Comparison of ENCODE assay signal across 11 cellular contexts in the genomic region with DNA sequence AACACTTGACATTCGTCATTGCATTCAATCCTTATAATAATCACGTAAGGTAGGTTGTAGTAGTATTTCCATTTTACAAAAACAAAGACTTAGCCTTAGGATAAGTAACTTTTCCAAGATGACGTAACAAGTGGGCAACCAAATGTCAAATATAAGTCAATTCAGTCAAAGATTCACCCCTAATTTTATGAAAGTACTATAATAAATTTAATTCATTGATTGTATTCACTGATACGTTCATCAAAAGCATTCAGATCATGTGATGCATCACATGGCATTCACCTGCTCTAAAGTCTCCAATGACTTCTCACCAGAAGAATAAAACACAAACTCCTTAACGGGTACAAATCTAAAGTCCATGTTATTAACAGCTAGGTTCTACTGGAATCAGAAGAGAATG. TPM values are rescaled to one million over a fixed set of nuclear protein-coding genes. Genes with fewer than 3 reads are reported as not detected.
DNase-seq lines count a peak whose midpoint lies in the region; ATAC-seq and TF ChIP-seq lines count a peak whose summit lies in the region.
"Had no signal": no experiment of that assay in that cellular context is flagged by ENCODE, and none has a peak within 500 bp of the region (broad histone marks: within the 10 kb centered on the region; RNA-seq: fewer than 3 reads in every experiment).

No MANE protein-coding gene starts in this region.

- H3K9ac ChIP-seq in GM23248: peak overlapping the region; percentile 45; the same call in 1 of the 2 replicates

- H3K4me3 Mint-ChIP-seq in CD4-positive, CD25-positive, alpha-beta regulatory T cell: peak overlapping the region; percentile 26 to 91 (median 68)

- no peaks in the 10 kb centered on the region for H3K9me2 ChIP-seq in GM23248 (ENCODE audit: insufficient read depth)

- no peaks in the 10 kb centered on the region for H3K27me3 Mint-ChIP-seq in CD4-positive, CD25-positive, alpha-beta regulatory T cell

- no peaks in the 10 kb centered on the region for H4K20me1 ChIP-seq in GM23248 (ENCODE audit: insufficient read depth)

- H3K4me3 ChIP-seq in CD4-positive, CD25-positive, alpha-beta regulatory T cell (ENCODE audit: low read depth, low read length): peak overlapping the region; percentile 20
- H3K4me3 ChIP-seq in GM23248 (peak overlapping the region; percentile 94), fibroblast of the aortic adventitia (ENCODE audit: low read depth, low read length) (no peak overlapping the region)
- H3K4me3 ChIP-seq: ascending aorta, left lung, right atrium auricular region had no signal

- in situ Hi-C loops in GM23248 (cut with MboI): loop anchor here (25.0 kb wide), 1 partner anchor 394 kb away; a partner anchor contains a TSS
- in situ Hi-C loops in SK-MEL-5 (cut with HindIII; ENCODE audit: low pct_unique_long_range_greater_than_20kb, low sequenced_read_pairs): no loop called here

- H3K4me1 ChIP-seq in CD4-positive, CD25-positive, alpha-beta regulatory T cell (ENCODE audit: control insufficient read depth, insufficient read depth, low read length, poor library complexity, severe bottlenecking): peaks cover 44% of the 10 kb centered on the region
- peaks cover 46% of the 10 kb centered on the region for H3K4me1 ChIP-seq in GM23248 (ENCODE audit: insufficient read depth)

- H3F3A ChIP-seq in GM23248 (ENCODE audit: insufficient read depth): peaks cover 21% of the 10 kb centered on the region

- peak overlapping the region; percentile 95 for H3K4me2 ChIP-seq in GM23248 (ENCODE audit: unreplicated experiment)

- 87% methylated on average over 5 of the region's 5 CpGs for WGBS in GM23248 (ENCODE audit: low coverage in 1 of 2, low lambda C conversion rate in 2 of 2, missing lambda C conversion rate in 2 of 2), 2 experiments

- peak in 1 of 3 donors; percentile 12 for DNase-seq in CD4-positive, CD25-positive, alpha-beta regulatory T cell
- no peak for DNase-seq in GM23248
- peak; percentile 23 for DNase-seq in SK-MEL-5 (ENCODE audit: low read depth, low spot score)
- DNase-seq in fibroblast of the aortic adventitia (ENCODE audit: low read depth): peak; percentile 14
- no peak for DNase-seq in iPS-NIHi11 (ENCODE audit: low spot score)
- DNase-seq: left lung had no signal

- H3K9me3 ChIP-seq in CD4-positive, CD25-positive, alpha-beta regulatory T cell (ENCODE audit: control insufficient read depth in 2 of 2, low read length in 2 of 2): no peaks in the 10 kb centered on the region
- H3K9me3 ChIP-seq in GM23248 (ENCODE audit: low read depth): no peaks in the 10 kb centered on the region
- H3K9me3 ChIP-seq: ascending aorta, left lung, right atrium auricular region had no signal

- no peaks in the 10 kb centered on the region for H3K36me3 ChIP-seq in CD4-positive, CD25-positive, alpha-beta regulatory T cell (ENCODE audit: control insufficient read depth, insufficient read depth, low read length)
- H3K36me3 ChIP-seq in GM23248 (ENCODE audit: low read depth): no peaks in the 10 kb centered on the region
- H3K36me3 ChIP-seq: ascending aorta, left lung, right atrium auricular region had no signal

- H3K27ac Mint-ChIP-seq in CD4-positive, CD25-positive, alpha-beta regulatory T cell: peak overlapping the region; percentile 54 to 99 (median 62)

- no peaks in the 10 kb centered on the region for H3K9me3 Mint-ChIP-seq in CD4-positive, CD25-positive, alpha-beta regulatory T cell

- peak overlapping the region; percentile 67 for H2AFZ ChIP-seq in GM23248

- H3K27ac ChIP-seq in CD4-positive, CD25-positive, alpha-beta regulatory T cell (ENCODE audit: insufficient read depth, low read length, poor library complexity, severe bottlenecking): no peak overlapping the region
- no peak overlapping the region for H3K27ac ChIP-seq in GM23248
- H3K27ac ChIP-seq: ascending aorta, left lung, right atrium auricular region had no signal

- no peak for TF ChIP-seq CTCF in fibroblast of the aortic adventitia (IDR thresholded peaks at IDR 0.05; ENCODE audit: insufficient read depth, low read length)

- no peaks in the 10 kb centered on the region for H3K36me3 Mint-ChIP-seq in CD4-positive, CD25-positive, alpha-beta regulatory T cell

- no peak for ATAC-seq in CD4-positive, CD25-positive, alpha-beta regulatory T cell (ENCODE audit: low read depth in 2 of 2)
- ATAC-seq in GM18517 (IDR thresholded peaks at IDR 0.05; ENCODE audit: unreplicated experiment) (no peak), GM19395 (IDR thresholded peaks at IDR 0.05; ENCODE audit: unreplicated experiment) (no peak), HG02610 (IDR thresholded peaks at IDR 0.05; ENCODE audit: unreplicated experiment) (no peak)
- ATAC-seq: left lung had no signal

- peaks cover 16 to 65% (median 48%) of the 10 kb centered on the region in 4 donors for H3K4me1 Mint-ChIP-seq in CD4-positive, CD25-positive, alpha-beta regulatory T cell

- peaks cover 89% of the 10 kb centered on the region for H3K79me2 ChIP-seq in GM23248 (ENCODE audit: insufficient read depth)

- H3K27me3 ChIP-seq in CD4-positive, CD25-positive, alpha-beta regulatory T cell (ENCODE audit: control insufficient read depth, insufficient read depth, low read length): no peaks in the 10 kb centered on the region
- no peaks in the 10 kb centered on the region for H3K27me3 ChIP-seq in GM23248 (replicated peaks; ENCODE audit: insufficient read depth)
- H3K27me3 ChIP-seq: ascending aorta, left lung, right atrium auricular region had no signal

RNA-seq across cellular contexts. Expression of a gene that starts 2.1 kb away (rescaled TPM):
- total RNA-seq in CD4-positive, CD25-positive, alpha-beta regulatory T cell: 10.6 TPM
- polyA plus RNA-seq in CD4-positive, CD25-positive, alpha-beta regulatory T cell: 1 to 10 TPM; 1.1 to 1.6 (median 1.4) TPM
- total RNA-seq in GM23248 (2014; rRNA removed; shearing (Covaris generic)): 7.8 and 12.5 TPM in 2 replicates
- polyA plus RNA-seq in GM23248 (2016; fragmentation: Nextera tagmentation; extraction: Ambion mirVana): 8.7 and 9.1 TPM in 2 replicates
- 15.3 and 16.1 TPM in 2 replicates for total RNA-seq in SK-MEL-5 (2014; rRNA removed; shearing (Covaris generic))
- polyA plus RNA-seq in SK-MEL-5 (2015; cell fraction: cytosol; rRNA removed): 7.5 and 9.2 TPM in 2 replicates
- 9.0 and 22.3 TPM in 2 replicates for polyA plus RNA-seq in SK-MEL-5 (2015; cell fraction: nucleus; rRNA removed)
- 0.82 and 18.2 TPM in 2 replicates for total RNA-seq in fibroblast of the aortic adventitia (ENCODE audit: low replicate concordance)
- total RNA-seq: ascending aorta had no signal

RNA-seq across cellular contexts. Expression of a gene that starts 2.3 kb away (rescaled TPM):
- 11.5 TPM for total RNA-seq in CD4-positive, CD25-positive, alpha-beta regulatory T cell
- 1 to 10 TPM; 5.1 to 7.3 (median 6.5) TPM for polyA plus RNA-seq in CD4-positive, CD25-positive, alpha-beta regulatory T cell
- total RNA-seq in GM23248 (2014; rRNA removed; shearing (Covaris generic)): 11.0 and 15.9 TPM in 2 replicates
- 11.1 and 13.1 TPM in 2 replicates for polyA plus RNA-seq in GM23248 (2016; fragmentation: Nextera tagmentation; extraction: Ambion mirVana)
- total RNA-seq in SK-MEL-5 (2014; rRNA removed; shearing (Covaris generic)): 18.4 and 19.1 TPM in 2 replicates
- polyA plus RNA-seq in SK-MEL-5 (2015; cell fraction: cytosol; rRNA removed): 7.4 and 9.8 TPM in 2 replicates
- polyA plus RNA-seq in SK-MEL-5 (2015; cell fraction: nucleus; rRNA removed): 13.6 and 17.2 TPM in 2 replicates
- 6.0 and 24.6 TPM in 2 replicates for total RNA-seq in fibroblast of the aortic adventitia (ENCODE audit: low replicate concordance)

Comparison
In these comparisons a context has a peak if more than half of its experiments do, and no peak if none do; other contexts are left out.
1. DNase-seq: peak in SK-MEL-5 (single experiment) and fibroblast of the aortic adventitia (single experiment); none in GM23248 (single experiment) and iPS-NIHi11 (single experiment).